Comparison of ENCODE assay signal across 37 cellular contexts in genomic region chr19:53608381-53608780, GRCh38. TPM values are rescaled to one million over a fixed set of nuclear protein-coding genes. Genes with fewer than 3 reads are reported as not detected.
"Had no signal": no experiment of that assay in that cellular context is flagged by ENCODE, and none has a peak within 500 bp of the region (broad histone marks: within the 10 kb centered on the region; RNA-seq: fewer than 3 reads in every experiment).

No MANE protein-coding gene starts in this region.

- H3K9me3 Mint-ChIP-seq: activated B cell treated with CpG ODN at 0.5 μM for 24 hours; activated naive CD8-positive, alpha-beta T cell treated with anti-CD3 and anti-CD28 coated beads for 36 hours; activated T-helper 17 cell treated with anti-CD3 and anti-CD28 coated beads, Interleukin-2, amount 50 U/mL, for 72 hours had no signal

- H3K36me3 ChIP-seq: adrenal gland, brain microvascular endothelial cell, breast epithelium had no signal

- H3K27me3 ChIP-seq: adrenal gland, body of pancreas, brain microvascular endothelial cell, breast epithelium had no signal

- FAIRE-seq: astrocyte, TTC549 had no signal

- H3K36me3 Mint-ChIP-seq: activated CD4-positive, alpha-beta memory T cell treated with anti-CD3 and anti-CD28 coated beads for 36 hours; activated naive CD4-positive, alpha-beta T cell treated with anti-CD3 and anti-CD28 coated beads, Interleukin-2, amount 50 U/mL, for 72 hours; activated naive CD8-positive, alpha-beta T cell treated with anti-CD3 and anti-CD28 coated beads for 36 hours had no signal

- DNase-seq: activated B cell treated with CpG ODN at 0.5 μM for 24 hours; activated CD4-positive, alpha-beta memory T cell treated with anti-CD3 and anti-CD28 coated beads for 36 hours; activated CD4-positive, alpha-beta T cell treated with anti-CD3 and anti-CD28 coated beads for 4 hours; activated CD4-positive, alpha-beta T cell treated with anti-CD3 and anti-CD28 coated beads, Interleukin-2, amount 10 ng/mL, durations not matched to agents 24 days and 14 days; activated CD4-positive, alpha-beta T cell treated with anti-CD3 and anti-CD28 coated beads, Interleukin-2, amount 50 U/mL, for 1 hour; activated CD4-positive, alpha-beta T cell treated with anti-CD3 and anti-CD28 coated beads, Interleukin-2, amount 50 U/mL, for 4 hours; activated CD4-positive, CD25-positive, alpha-beta regulatory T cell treated with anti-CD3 and anti-CD28 coated beads, Interleukin-2, amount 50 U/mL, for 72 hours; activated CD8-positive, alpha-beta memory T cell treated with anti-CD3 and anti-CD28 coated beads, Interleukin-2, amount 50 U/mL, for 4 hours; activated CD8-positive, alpha-beta T cell treated with anti-CD3 and anti-CD28 coated beads for 36 hours; activated effector memory CD4-positive, alpha-beta T cell treated with anti-CD3 and anti-CD28 coated beads, Interleukin-2, amount 50 U/mL, for 16 hours; activated gamma-delta T cell treated with Interleukin-2 at 50 U/mL for 16 hours; activated naive CD4-positive, alpha-beta T cell; activated naive CD4-positive, alpha-beta T cell treated with anti-CD3 and anti-CD28 coated beads for 36 hours; activated naive CD4-positive, alpha-beta T cell treated with anti-CD3 and anti-CD28 coated beads, Interleukin-2, amount 50 U/mL, for 16 hours; activated naive CD8-positive, alpha-beta T cell treated with anti-CD3 and anti-CD28 coated beads for 36 hours; activated T-cell treated with anti-CD3 and anti-CD28 coated beads for 4 hours; activated T-cell treated with anti-CD3 and anti-CD28 coated beads, Interleukin-2, amount 50 U/mL, for 1 hour; activated T-cell treated with anti-CD3 and anti-CD28 coated beads, Interleukin-2, amount 50 U/mL, for 4 hours; activated T-cell treated with anti-CD3 and anti-CD28 coated beads, Interleukin-2, amount 50 U/mL, for 72 hours; adrenal gland; amniotic stem cell; aorta; body of pancreas; brain microvascular endothelial cell; central memory CD4-positive, alpha-beta T cell; T-helper 17 cell had no signal

- H3K4me3 Mint-ChIP-seq: activated B cell treated with CpG ODN at 0.5 μM for 24 hours; activated CD4-positive, alpha-beta memory T cell treated with anti-CD3 and anti-CD28 coated beads for 36 hours; activated CD4-positive, alpha-beta T cell treated with anti-CD3 and anti-CD28 coated beads, Interleukin-2, amount 10 ng/mL, durations not matched to agents 24 days and 14 days; activated CD8-positive, alpha-beta T cell treated with anti-CD3 and anti-CD28 coated beads for 36 hours; activated naive CD4-positive, alpha-beta T cell treated with anti-CD3 and anti-CD28 coated beads for 36 hours; activated naive CD8-positive, alpha-beta T cell treated with anti-CD3 and anti-CD28 coated beads for 36 hours; activated T-cell treated with anti-CD3 and anti-CD28 coated beads, Interleukin-2, amount 50 U/mL, for 4 hours; activated T-cell treated with anti-CD3 and anti-CD28 coated beads, Interleukin-2, amount 50 U/mL, for 72 hours; activated T-helper 1 cell treated with anti-CD3 and anti-CD28 coated beads, Interleukin-12 subunit alpha, Interleukin-12 subunit beta, Interleukin-2, Interleukin-4 antibody, amounts not matched to agents 30 ng/mL and 10 ng/mL and 1 ng/mL, durations not matched to agents 14 hours and 24 hours and 36 hours; activated T-helper 17 cell treated with anti-CD3 and anti-CD28 coated beads, Interleukin-2, amount 50 U/mL, for 72 hours; T-helper 17 cell had no signal

- ATAC-seq: activated CD8-positive, alpha-beta T cell treated with anti-CD3 and anti-CD28 coated beads for 36 hours; activated naive CD4-positive, alpha-beta T cell treated with anti-CD3 and anti-CD28 coated beads, Interleukin-2, amount 50 U/mL, for 72 hours; activated T-cell treated with anti-CD3 and anti-CD28 coated beads, Interleukin-2, amount 50 U/mL, for 4 hours; activated T-cell treated with anti-CD3 and anti-CD28 coated beads, Interleukin-2, amount 50 U/mL, for 72 hours; activated T-helper 17 cell treated with anti-CD3 and anti-CD28 coated beads, Interleukin-2, amount 50 U/mL, for 72 hours; body of pancreas; T-helper 17 cell had no signal

- H3K27ac ChIP-seq: adrenal gland, body of pancreas, brain microvascular endothelial cell, breast epithelium, VCaP had no signal

- H3K27ac Mint-ChIP-seq: activated B cell treated with CpG ODN at 0.5 μM for 24 hours; activated CD4-positive, alpha-beta memory T cell treated with anti-CD3 and anti-CD28 coated beads for 36 hours; activated CD4-positive, alpha-beta T cell treated with anti-CD3 and anti-CD28 coated beads, Interleukin-2, amount 10 ng/mL, durations not matched to agents 24 days and 14 days; activated CD8-positive, alpha-beta T cell treated with anti-CD3 and anti-CD28 coated beads for 36 hours; activated naive CD4-positive, alpha-beta T cell treated with anti-CD3 and anti-CD28 coated beads for 36 hours; activated naive CD4-positive, alpha-beta T cell treated with anti-CD3 and anti-CD28 coated beads, Interleukin-2, amount 50 U/mL, for 72 hours; activated naive CD8-positive, alpha-beta T cell treated with anti-CD3 and anti-CD28 coated beads for 36 hours; activated T-cell treated with anti-CD3 and anti-CD28 coated beads, Interleukin-2, amount 50 U/mL, for 72 hours; activated T-helper 1 cell treated with anti-CD3 and anti-CD28 coated beads, Interleukin-12 subunit alpha, Interleukin-12 subunit beta, Interleukin-2, Interleukin-4 antibody, amounts not matched to agents 30 ng/mL and 10 ng/mL and 1 ng/mL, durations not matched to agents 14 hours and 24 hours and 36 hours; activated T-helper 17 cell treated with anti-CD3 and anti-CD28 coated beads, Interleukin-2, amount 50 U/mL, for 72 hours; T-helper 17 cell had no signal

- H3K4me1 ChIP-seq: adrenal gland, body of pancreas, breast epithelium had no signal

- H3K27me3 Mint-ChIP-seq: activated B cell treated with CpG ODN at 0.5 μM for 24 hours; activated CD4-positive, alpha-beta memory T cell treated with anti-CD3 and anti-CD28 coated beads for 36 hours; activated CD4-positive, alpha-beta T cell treated with anti-CD3 and anti-CD28 coated beads, Interleukin-2, amount 10 ng/mL, durations not matched to agents 24 days and 14 days; activated CD8-positive, alpha-beta T cell treated with anti-CD3 and anti-CD28 coated beads for 36 hours; activated naive CD8-positive, alpha-beta T cell treated with anti-CD3 and anti-CD28 coated beads for 36 hours; activated T-helper 17 cell treated with anti-CD3 and anti-CD28 coated beads, Interleukin-2, amount 50 U/mL, for 72 hours; T-helper 17 cell had no signal

- H3K4me1 Mint-ChIP-seq: activated B cell treated with CpG ODN at 0.5 μM for 24 hours; activated CD4-positive, alpha-beta T cell treated with anti-CD3 and anti-CD28 coated beads, Interleukin-2, amount 10 ng/mL, durations not matched to agents 24 days and 14 days; activated naive CD8-positive, alpha-beta T cell treated with anti-CD3 and anti-CD28 coated beads for 36 hours; activated T-helper 17 cell treated with anti-CD3 and anti-CD28 coated beads, Interleukin-2, amount 50 U/mL, for 72 hours; T-helper 17 cell had no signal

- H3K4me3 ChIP-seq: adrenal gland, body of pancreas, breast epithelium had no signal

- H3K9me3 ChIP-seq: adrenal gland, body of pancreas had no signal

RNA-seq across cellular contexts. Expression of gene DPRX, which starts 23.4 kb away (rescaled TPM):
- total RNA-seq: activated B cell treated with CpG ODN at 0.5 μM for 24 hours; activated CD4-positive, alpha-beta memory T cell treated with anti-CD3 and anti-CD28 coated beads for 36 hours; activated CD4-positive, alpha-beta T cell treated with anti-CD3 and anti-CD28 coated beads, Interleukin-2, amount 10 ng/mL, durations not matched to agents 24 days and 14 days; activated CD8-positive, alpha-beta memory T cell treated with anti-CD3 and anti-CD28 coated beads for 36 hours; activated CD8-positive, alpha-beta T cell treated with anti-CD3 and anti-CD28 coated beads for 36 hours; activated naive CD4-positive, alpha-beta T cell treated with anti-CD3 and anti-CD28 coated beads for 36 hours; activated naive CD4-positive, alpha-beta T cell treated with anti-CD3 and anti-CD28 coated beads, Interleukin-2, amount 50 U/mL, for 72 hours; activated naive CD8-positive, alpha-beta T cell treated with anti-CD3 and anti-CD28 coated beads for 36 hours; activated T-cell treated with anti-CD3 and anti-CD28 coated beads, Interleukin-2, amount 50 U/mL, for 4 hours; activated T-cell treated with anti-CD3 and anti-CD28 coated beads, Interleukin-2, amount 50 U/mL, for 72 hours; activated T-helper 1 cell treated with anti-CD3 and anti-CD28 coated beads, Interleukin-12 subunit alpha, Interleukin-12 subunit beta, Interleukin-2, Interleukin-4 antibody, amounts not matched to agents 30 ng/mL and 10 ng/mL and 1 ng/mL, durations not matched to agents 14 hours and 24 hours and 36 hours; activated T-helper 17 cell treated with anti-CD3 and anti-CD28 coated beads, Interleukin-2, amount 50 U/mL, for 72 hours; adrenal gland; aorta; astrocyte; body of pancreas; breast epithelium; cerebellum; T-helper 1 cell treated with Interleukin-12 subunit alpha and Interleukin-12 subunit beta and Interleukin-4 antibody, amounts not matched to agents 30 ng/mL and 1 ng/mL, for 36 hours; T-helper 17 cell; T-helper 2 cell treated with Interferon-gamma antibody and Interleukin-4, amounts not matched to agents 100 ng/mL and 5 ng/mL, for 36 hours had no signal
- polyA plus RNA-seq: adrenal gland, aorta had no signal
